25 cellular contexts compared by ENCODE assay signal in the genomic region with DNA sequence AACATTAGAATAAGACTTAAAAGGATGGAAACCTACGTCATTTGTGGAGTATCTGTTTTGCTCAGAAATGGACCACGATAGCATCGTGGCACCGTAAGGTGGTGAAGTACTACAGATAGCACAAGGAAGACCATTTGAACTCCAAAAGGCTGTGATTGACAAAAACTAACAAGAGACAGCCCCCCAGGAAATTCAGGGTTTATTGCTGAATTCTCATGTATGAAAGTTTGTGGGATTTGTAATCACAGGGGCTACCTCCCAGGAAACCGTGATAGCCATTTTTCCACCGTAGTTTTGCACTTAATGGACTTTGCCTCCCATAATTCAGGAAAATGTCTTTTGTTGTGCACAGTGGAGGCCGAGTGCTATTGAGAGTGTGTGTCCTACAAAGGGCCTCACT.
"Had no signal": no experiment of that assay in that cellular context is flagged by ENCODE, and none has a peak within 500 bp of the region (broad histone marks: within the 10 kb centered on the region; RNA-seq: fewer than 3 reads in every experiment).

No MANE protein-coding gene starts in this region.

- H3K27ac ChIP-seq: SK-N-MC had no signal

- DNase-seq: activated B cell treated with CpG ODN at 0.5 μM for 24 hours; activated CD4-positive, alpha-beta memory T cell treated with anti-CD3 and anti-CD28 coated beads for 36 hours; activated CD4-positive, alpha-beta T cell treated with anti-CD3 and anti-CD28 coated beads for 1 hour; activated CD4-positive, alpha-beta T cell treated with anti-CD3 and anti-CD28 coated beads, Interleukin-2, amount 10 ng/mL, durations not matched to agents 7 days and 5 days; activated CD8-positive, alpha-beta memory T cell treated with anti-CD3 and anti-CD28 coated beads for 24 hours; activated effector memory CD4-positive, alpha-beta T cell treated with anti-CD3 and anti-CD28 coated beads, Interleukin-2, amount 50 U/mL, for 16 hours; activated naive CD4-positive, alpha-beta T cell treated with anti-CD3 and anti-CD28 coated beads for 36 hours; activated T-cell treated with anti-CD3 and anti-CD28 coated beads, Interleukin-2, amount 50 U/mL, for 4 hours; amygdala; cerebellar nuclear complex; KG1; MV-4-11; NCI-H1092 treated with DMSO at 0.1 percent for 48 hours; NCI-H1417 treated with DMSO at 0.1 percent for 48 hours; NCI-H187; NCI-H2081; NCI-H2227 treated with DMSO at 0.1 percent for 48 hours; NCI-H446 treated with DMSO at 0.1 percent for 48 hours; NCI-H524 treated with DMSO at 0.1 percent for 48 hours; NCI-H748 treated with DMSO at 0.1 percent for 48 hours; RPMI8226; T-cell; T1000 had no signal

- H3K36me3 Mint-ChIP-seq: activated CD4-positive, alpha-beta memory T cell treated with anti-CD3 and anti-CD28 coated beads for 36 hours; activated naive CD8-positive, alpha-beta T cell; T-cell had no signal

- H3K9me3 Mint-ChIP-seq: activated B cell treated with CpG ODN at 0.5 μM for 24 hours; activated CD4-positive, alpha-beta memory T cell treated with anti-CD3 and anti-CD28 coated beads for 36 hours; activated CD4-positive, alpha-beta T cell treated with anti-CD3 and anti-CD28 coated beads, Interleukin-2, amount 10 ng/mL, durations not matched to agents 7 days and 5 days; activated naive CD4-positive, alpha-beta T cell treated with anti-CD3 and anti-CD28 coated beads for 36 hours; activated T-cell treated with anti-CD3 and anti-CD28 coated beads, Interleukin-2, amount 50 U/mL, for 4 hours; T-cell had no signal

- H3K27ac Mint-ChIP-seq: activated B cell treated with CpG ODN at 0.5 μM for 24 hours; activated CD4-positive, alpha-beta memory T cell treated with anti-CD3 and anti-CD28 coated beads for 36 hours; activated CD4-positive, alpha-beta T cell treated with anti-CD3 and anti-CD28 coated beads, Interleukin-2, amount 10 ng/mL, durations not matched to agents 7 days and 5 days; activated naive CD4-positive, alpha-beta T cell treated with anti-CD3 and anti-CD28 coated beads for 36 hours; activated naive CD8-positive, alpha-beta T cell; T-cell had no signal

- H3K4me3 ChIP-seq: SK-N-MC had no signal

- H3K4me1 Mint-ChIP-seq: activated B cell treated with CpG ODN at 0.5 μM for 24 hours; activated CD4-positive, alpha-beta T cell treated with anti-CD3 and anti-CD28 coated beads, Interleukin-2, amount 10 ng/mL, durations not matched to agents 7 days and 5 days; T-cell had no signal

- H3K4me3 Mint-ChIP-seq: activated B cell treated with CpG ODN at 0.5 μM for 24 hours; activated CD4-positive, alpha-beta memory T cell treated with anti-CD3 and anti-CD28 coated beads for 36 hours; activated CD4-positive, alpha-beta T cell treated with anti-CD3 and anti-CD28 coated beads, Interleukin-2, amount 10 ng/mL, durations not matched to agents 7 days and 5 days; activated naive CD4-positive, alpha-beta T cell treated with anti-CD3 and anti-CD28 coated beads for 36 hours; activated naive CD8-positive, alpha-beta T cell; activated T-cell treated with anti-CD3 and anti-CD28 coated beads, Interleukin-2, amount 50 U/mL, for 4 hours; T-cell had no signal
